In the genomic region with DNA sequence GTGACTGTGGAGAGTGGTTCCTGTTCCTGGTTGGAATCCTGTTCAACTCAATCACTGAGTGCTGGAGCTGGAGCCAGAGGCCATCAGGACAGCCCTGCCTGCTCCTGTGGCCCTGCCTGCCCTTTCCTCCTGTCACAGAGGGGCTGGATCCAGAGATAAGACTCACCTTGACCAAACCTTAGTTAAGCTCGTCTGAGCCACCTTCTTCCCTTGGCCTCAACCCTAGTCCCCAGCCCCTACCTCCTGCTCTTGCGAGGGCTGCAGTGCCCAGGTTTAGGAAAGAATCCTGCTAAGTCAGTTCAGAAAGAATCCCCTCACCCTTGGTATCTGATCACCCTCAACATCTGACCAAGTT, we compare ENCODE assay signal across 30 cellular contexts. TPM values are rescaled to one million over a fixed set of nuclear protein-coding genes. Genes with fewer than 3 reads are reported as not detected.
"Had no signal": no experiment of that assay in that cellular context is flagged by ENCODE, and none has a peak within 500 bp of the region (broad histone marks: within the 10 kb centered on the region; RNA-seq: fewer than 3 reads in every experiment).

No MANE protein-coding gene starts in this region.

- H3K9me3 Mint-ChIP-seq: nephron, type B pancreatic cell had no signal

- H3K4me1 Mint-ChIP-seq: memory B cell had no signal

- H3K4me3 Mint-ChIP-seq: memory B cell, nephron, neural progenitor cell, type B pancreatic cell had no signal

- H3K36me3 Mint-ChIP-seq: neural progenitor cell, type B pancreatic cell had no signal

- H3K9me3 ChIP-seq: prostate gland, right atrium auricular region, testis had no signal

- H3K36me3 ChIP-seq: heart right ventricle, neural progenitor cell, prostate gland, right atrium auricular region, tibial artery had no signal

- H3K27ac ChIP-seq: heart right ventricle, neural progenitor cell, prostate gland, right atrium auricular region, testis, tibial artery had no signal

- H3K27me3 ChIP-seq: neural progenitor cell, right atrium auricular region, testis, tibial artery had no signal

- H3K4me3 ChIP-seq: heart right ventricle, lung, neural progenitor cell, prostate gland, right atrium auricular region, smooth muscle cell, testis, tibial artery had no signal

- H3K27ac Mint-ChIP-seq: memory B cell, nephron, neural progenitor cell, type B pancreatic cell had no signal

- H3K4me1 ChIP-seq: heart right ventricle, neural progenitor cell, prostate gland, right atrium auricular region, testis, tibial artery had no signal

- DNase-seq: cortex of kidney; foreskin melanocyte; glutamatergic neuron; heart right ventricle; hippocampal formation; nucleus accumbens; stimulated activated CD4-positive, alpha-beta T cell treated with anti-CD3 and anti-CD28 coated beads, Interleukin-12 subunit alpha, Interleukin-12 subunit beta, amount 100 ng/mL, for 4 hours; stimulated activated CD4-positive, alpha-beta T cell treated with anti-CD3 and anti-CD28 coated beads, Interleukin-1b, Interleukin-23, amount 100 ng/mL, for 48 hours; stimulated activated CD4-positive, alpha-beta T cell treated with anti-CD3 and anti-CD28 coated beads, Interleukin-4, amount 100 ng/mL, for 1 hour; stimulated activated CD8-positive, alpha-beta memory T cell treated with anti-CD3 and anti-CD28 coated beads, Interleukin-4, amount 100 ng/mL, for 48 hours; stimulated activated naive CD8-positive, alpha-beta T cell treated with anti-CD3 and anti-CD28 coated beads, Interleukin-15, Interleukin-2, amounts not matched to agents 100 U/mL and 50 U/mL, for 24 hours; substantia nigra; testis; tibial artery had no signal

RNA-seq across cellular contexts. Expression of a gene that starts 47.0 kb away (rescaled TPM):
- total RNA-seq: dermis microvascular lymphatic vessel endothelial cell, heart right ventricle, left lobe of liver, liver, mononuclear cell, osteocyte, prostate gland, right atrium auricular region, sciatic nerve, smooth muscle cell, testis, urinary bladder had no signal
- polyA plus RNA-seq: heart right ventricle, keratinocyte, liver, smooth muscle cell, urinary bladder had no signal
